Comparison of ENCODE assay signal across 8 cellular contexts in the genomic region with DNA sequence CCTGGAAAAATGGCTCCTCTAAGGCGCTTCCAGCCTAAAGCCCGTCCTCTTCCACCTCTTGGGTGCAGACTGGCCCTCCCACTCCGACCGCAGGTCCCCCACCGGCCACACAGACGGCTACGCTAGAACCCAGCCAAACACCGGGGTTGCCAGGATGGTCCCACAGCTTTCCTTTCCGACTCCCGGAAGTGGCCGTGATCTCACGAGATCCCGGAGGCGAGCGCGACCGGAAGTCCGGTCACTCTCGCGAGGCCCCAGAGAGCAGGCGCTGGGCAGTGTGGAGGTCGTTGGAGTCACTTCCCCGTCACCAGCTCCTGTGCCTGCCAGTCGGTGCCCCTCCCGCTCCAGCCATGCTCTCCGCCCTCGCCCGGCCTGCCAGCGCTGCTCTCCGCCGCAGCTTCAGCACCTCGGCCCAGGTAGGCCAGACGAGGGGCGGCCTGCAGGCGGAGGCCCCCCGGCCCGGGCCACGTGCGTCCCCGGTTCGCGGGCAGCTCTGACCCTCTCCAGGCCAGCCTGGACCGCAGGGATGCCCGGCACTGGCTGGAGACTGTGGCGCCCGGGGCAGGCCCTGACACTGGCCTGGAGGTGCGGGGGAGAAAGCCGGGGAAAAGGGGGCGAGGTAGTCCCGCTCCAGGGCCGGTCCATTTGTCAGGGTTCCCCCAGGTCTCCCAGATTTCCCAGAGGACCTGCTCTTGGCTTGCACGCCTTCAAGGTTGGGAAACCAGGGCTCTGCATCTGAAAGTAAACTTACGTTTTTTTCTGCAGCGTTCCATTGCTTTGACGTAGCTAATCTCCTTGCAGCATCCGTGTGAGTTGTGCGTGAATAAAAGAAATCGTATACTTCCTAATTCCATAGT. TPM values are rescaled to one million over a fixed set of nuclear protein-coding genes. Genes with fewer than 3 reads are reported as not detected.
DNase-seq lines count a peak whose midpoint lies in the region; ATAC-seq and TF ChIP-seq lines count a peak whose summit lies in the region.

A gene with protein sequence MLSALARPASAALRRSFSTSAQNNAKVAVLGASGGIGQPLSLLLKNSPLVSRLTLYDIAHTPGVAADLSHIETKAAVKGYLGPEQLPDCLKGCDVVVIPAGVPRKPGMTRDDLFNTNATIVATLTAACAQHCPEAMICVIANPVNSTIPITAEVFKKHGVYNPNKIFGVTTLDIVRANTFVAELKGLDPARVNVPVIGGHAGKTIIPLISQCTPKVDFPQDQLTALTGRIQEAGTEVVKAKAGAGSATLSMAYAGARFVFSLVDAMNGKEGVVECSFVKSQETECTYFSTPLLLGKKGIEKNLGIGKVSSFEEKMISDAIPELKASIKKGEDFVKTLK (plus strand): TSS at position 296 of the 857 bp plus-strand sequence. CDS start 55 bp downstream, at position 351.
A gene with protein sequence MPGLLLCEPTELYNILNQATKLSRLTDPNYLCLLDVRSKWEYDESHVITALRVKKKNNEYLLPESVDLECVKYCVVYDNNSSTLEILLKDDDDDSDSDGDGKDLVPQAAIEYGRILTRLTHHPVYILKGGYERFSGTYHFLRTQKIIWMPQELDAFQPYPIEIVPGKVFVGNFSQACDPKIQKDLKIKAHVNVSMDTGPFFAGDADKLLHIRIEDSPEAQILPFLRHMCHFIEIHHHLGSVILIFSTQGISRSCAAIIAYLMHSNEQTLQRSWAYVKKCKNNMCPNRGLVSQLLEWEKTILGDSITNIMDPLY (minus strand): TSS at position 190 of the 857 bp plus-strand sequence. CDS start 17,477 bp downstream, outside the sequence.

- peaks cover 6% of the 10 kb centered on the region; the same call in 1 of the 2 replicates for H3K36me3 ChIP-seq in GM23338 (ENCODE audit: insufficient read depth)

- no peaks in the 10 kb centered on the region; the same call in 1 of the 2 replicates for H3K9me2 ChIP-seq in GM23338 (ENCODE audit: insufficient read depth)

- peaks cover 32% of the 10 kb centered on the region for H4K20me1 ChIP-seq in GM23338 (replicated peaks; ENCODE audit: insufficient read depth)

- no peaks in the 10 kb centered on the region for H3K27me3 ChIP-seq in GM23338 (ENCODE audit: insufficient read depth)

- DNase-seq in EH (ENCODE audit: low read depth): peak; percentile 96
- peak; percentile 98 for DNase-seq in GM23338 (ENCODE audit: low spot score)
- peak; percentile 87 to 89 for DNase-seq in Kasumi-1 (lab: John Stamatoyannopoulos, UW)
- DNase-seq in RPMI8226: peak; percentile 99
- DNase-seq in activated T-helper 1 cell treated with anti-CD3 and anti-CD28 coated beads, Interleukin-2, amount 50 U/mL, for 16 hours (ENCODE audit: low read depth in 1 of 2, low spot score in 1 of 2): peak; percentile 65 to 80
- peak; percentile 96 for DNase-seq in fibroblast of gingiva (ENCODE audit: low read depth)
- DNase-seq in naive B cell: peak; percentile 80
- DNase-seq in stimulated activated effector memory CD8-positive, alpha-beta T cell treated with anti-CD3 and anti-CD28 coated beads, Interleukin-12 subunit alpha, Interleukin-12 subunit beta, amount 100 ng/mL, for 72 hours (ENCODE audit: low spot score in 2 of 2): peak; percentile 84 to 94

- TF ChIP-seq CTCF in GM23338 (conservative IDR thresholded peaks at IDR 0.05; ENCODE audit: low read depth in 2 of 2): no peak

- H3K27me3 Mint-ChIP-seq in GM23338 (ENCODE audit: insufficient read depth, low read depth, poor library complexity) (peaks cover 4% of the 10 kb centered on the region), naive B cell (no peaks in the 10 kb centered on the region)

- H2AFZ ChIP-seq in GM23338: peak within 1 kb of the TSS; percentile 95

- H3K27ac ChIP-seq in GM23338 (ENCODE audit: low read depth): peak within 1 kb of the TSS; percentile 96

- peak; percentile 96 for ATAC-seq in GM23338
- ATAC-seq in naive B cell (ENCODE audit: low read depth in 2 of 2): peak; percentile 84 to 87
- peak; percentile 98 for ATAC-seq in stimulated activated effector memory CD8-positive, alpha-beta T cell treated with anti-CD3 and anti-CD28 coated beads, Interleukin-12 subunit alpha, Interleukin-12 subunit beta, amount 100 ng/mL, for 72 hours

- H3K9me3 Mint-ChIP-seq in GM23338 (no peaks in the 10 kb centered on the region), naive B cell (no peaks in the 10 kb centered on the region)
- H3K9me3 Mint-ChIP-seq in stimulated activated effector memory CD8-positive, alpha-beta T cell treated with anti-CD3 and anti-CD28 coated beads, Interleukin-12 subunit alpha, Interleukin-12 subunit beta, amount 100 ng/mL, for 72 hours: peaks cover 3% of the 10 kb centered on the region

- peaks cover 27% of the 10 kb centered on the region for H3K36me3 Mint-ChIP-seq in GM23338 (ENCODE audit: low read depth)
- H3K36me3 Mint-ChIP-seq in naive B cell: peaks cover 0 to 7% of the 10 kb centered on the region in 2 donors
- H3K36me3 Mint-ChIP-seq in stimulated activated effector memory CD8-positive, alpha-beta T cell treated with anti-CD3 and anti-CD28 coated beads, Interleukin-12 subunit alpha, Interleukin-12 subunit beta, amount 100 ng/mL, for 72 hours: peaks cover 50% of the 10 kb centered on the region

- H3K4me1 ChIP-seq in GM23338 (ENCODE audit: insufficient read depth): peaks cover 6% of the 10 kb centered on the region

- H3F3A ChIP-seq in GM23338 (replicated peaks; ENCODE audit: low read depth): no peaks in the 10 kb centered on the region; the same call in 1 of the 2 replicates

- peak within 1 kb of the TSS; percentile 98 for H3K4me2 ChIP-seq in GM23338

- H3K4me3 Mint-ChIP-seq in GM23338 (peak within 1 kb of the TSS; percentile 95), naive B cell (peak within 1 kb of the TSS; percentile 94 to 99 (median 98))
- peak within 1 kb of the TSS; percentile 97 for H3K4me3 Mint-ChIP-seq in stimulated activated effector memory CD8-positive, alpha-beta T cell treated with anti-CD3 and anti-CD28 coated beads, Interleukin-12 subunit alpha, Interleukin-12 subunit beta, amount 100 ng/mL, for 72 hours

- peaks cover 20% of the 10 kb centered on the region for H3K4me1 Mint-ChIP-seq in GM23338
- peaks cover 32 to 54% (median 43%) of the 10 kb centered on the region in 3 donors for H3K4me1 Mint-ChIP-seq in naive B cell
- H3K4me1 Mint-ChIP-seq in stimulated activated effector memory CD8-positive, alpha-beta T cell treated with anti-CD3 and anti-CD28 coated beads, Interleukin-12 subunit alpha, Interleukin-12 subunit beta, amount 100 ng/mL, for 72 hours: peaks cover 46% of the 10 kb centered on the region

- H3K79me2 ChIP-seq in GM23338 (replicated peaks; ENCODE audit: insufficient read depth): peaks cover 85% of the 10 kb centered on the region

- H3K27ac Mint-ChIP-seq in GM23338: peak within 1 kb of the TSS; percentile 97
- H3K27ac Mint-ChIP-seq in naive B cell: peak within 1 kb of the TSS; percentile 95 to 99 (median 98)
- H3K27ac Mint-ChIP-seq in stimulated activated effector memory CD8-positive, alpha-beta T cell treated with anti-CD3 and anti-CD28 coated beads, Interleukin-12 subunit alpha, Interleukin-12 subunit beta, amount 100 ng/mL, for 72 hours: peak within 1 kb of the TSS; percentile 100

- peak within 1 kb of the TSS; percentile 95 for H3K4me3 ChIP-seq in GM23338

TF ChIP-seq in GM23338, 12 proteins besides CTCF, POLR2A, EP300 and RAD21 (continues in another document):
- TF ChIP-seq ZNF331 (CRISPR knock-in tag; IDR thresholded peaks at IDR 0.05; ENCODE audit: low read depth): no peak

RNA-seq across cellular contexts. Expression of the first gene that starts in this region (rescaled TPM):
- total RNA-seq in GM23338 (2014; rRNA removed; shearing (Covaris generic)): 126 and 150 TPM in 2 replicates
- 163 and 180 TPM in 2 replicates for polyA plus RNA-seq in GM23338 (2016; fragmentation: Nextera tagmentation; extraction: Ambion mirVana)
- polyA plus RNA-seq in naive B cell (ENCODE audit: low read depth in 6 of 6): 100 to 1,000 TPM; 128 to 211 (median 147) TPM

RNA-seq across cellular contexts. Expression of the second gene that starts in this region (rescaled TPM):
- 28.0 and 47.5 TPM in 2 replicates for total RNA-seq in GM23338 (2014; rRNA removed; shearing (Covaris generic))
- polyA plus RNA-seq in GM23338 (2016; fragmentation: Nextera tagmentation; extraction: Ambion mirVana) (38.3 and 39.2 TPM in 2 replicates), naive B cell (ENCODE audit: low read depth in 6 of 6) (10 to 100 TPM; 61.3 to 89.8 (median 65.3) TPM)

Comparison
In these comparisons a context has a peak if more than half of its experiments do, and no peak if none do; other contexts are left out.
1. Peak in every context shown above with its lines: DNase-seq, ATAC-seq, H3K4me3 ChIP-seq and H3K27ac ChIP-seq.